In genomic region chr12:53985358-53985899, GRCh38 we compare ENCODE assay signal across 10 cellular contexts. TPM values are rescaled to one million over a fixed set of nuclear protein-coding genes. Genes with fewer than 3 reads are reported as not detected.
DNase-seq lines count a peak whose midpoint lies in the region; ATAC-seq and TF ChIP-seq lines count a peak whose summit lies in the region.
"Had no signal": no experiment of that assay in that cellular context is flagged by ENCODE, and none has a peak within 500 bp of the region (broad histone marks: within the 10 kb centered on the region; RNA-seq: fewer than 3 reads in every experiment).

No MANE protein-coding gene starts in this region.

- H3K36me3 ChIP-seq in PC-3 (ENCODE audit: low read depth, low read length): no peaks in the 10 kb centered on the region
- H3K36me3 ChIP-seq in skeletal muscle tissue (ENCODE audit: control insufficient read depth in 3 of 3, insufficient read depth in 3 of 3, low read length in 3 of 3): no peaks in the 10 kb centered on the region

- DNase-seq in NCI-H1417 (lab: John Stamatoyannopoulos, UW): peak; percentile 72 to 84 (median 83)
- no peak for DNase-seq in NCI-H1417 treated with DMSO at 0.1 percent for 48 hours (lab: John Stamatoyannopoulos, UW)
- DNase-seq in PC-3: no peak
- DNase-seq in fibroblast of mammary gland (ENCODE audit: low read depth): no peak
- DNase-seq in stimulated activated CD4-positive, alpha-beta T cell treated with anti-CD3 and anti-CD28 coated beads, Interleukin-12 subunit alpha, Interleukin-12 subunit beta, amount 100 ng/mL, for 4 hours: no peak

- peak overlapping the region; percentile 86 for H2AFZ ChIP-seq in PC-3 (ENCODE audit: low read length)

- no peaks in the 10 kb centered on the region for H3K9me2 ChIP-seq in PC-3 (replicated peaks; ENCODE audit: low read length)

- peak overlapping the region; percentile 78 for H3K4me2 ChIP-seq in PC-3 (ENCODE audit: low read length)

- no peaks in the 10 kb centered on the region for H3F3A ChIP-seq in PC-3 (ENCODE audit: low read length, unreplicated experiment)

- H3K4me3 ChIP-seq in PC-3 (ENCODE audit: low read length) (peak overlapping the region; percentile 46; the same call in 1 of the 2 replicates), fibroblast of mammary gland (ENCODE audit: control insufficient read depth, low read depth, low read length) (peak overlapping the region; percentile 69), skeletal muscle tissue (ENCODE audit: low read length in 3 of 3) (peak overlapping the region; percentile 87 to 95 (median 91))

- no peaks in the 10 kb centered on the region for H4K20me1 ChIP-seq in PC-3 (ENCODE audit: low read length)

- H3K79me2 ChIP-seq in PC-3 (ENCODE audit: low read length): no peaks in the 10 kb centered on the region

- POLR2A ChIA-PET in PC-3 (lab: Charles Lee; ENCODE audit: unreplicated experiment): no interaction called here

- TF ChIP-seq CTCF in PC-3 (conservative IDR thresholded peaks at IDR 0.05; ENCODE audit: low read depth, low read length) (no peak), fibroblast of mammary gland (conservative IDR thresholded peaks at IDR 0.05; ENCODE audit: control insufficient read depth, insufficient read depth, low read depth, low read length) (no peak)

- BruUV-seq in PC-3 (replicated peaks; lab: Mats Ljungman, UMichigan): no TSS peak

- no peak overlapping the region for H3K9ac ChIP-seq in PC-3 (ENCODE audit: low read length)
- peak overlapping the region; percentile 95 to 97 (median 97) for H3K9ac ChIP-seq in skeletal muscle tissue (ENCODE audit: low read depth in 1 of 3, low read length in 3 of 3)

- no peaks in the 10 kb centered on the region for H3K27me3 ChIP-seq in PC-3 (ENCODE audit: low read length)
- peaks cover 10 to 41% (median 26%) of the 10 kb centered on the region in 3 donors for H3K27me3 ChIP-seq in skeletal muscle tissue (ENCODE audit: control insufficient read depth in 3 of 3, insufficient read depth in 3 of 3, low read length in 3 of 3)

- H3K4me1 ChIP-seq in PC-3 (ENCODE audit: insufficient read depth, low read length): peaks cover 29% of the 10 kb centered on the region
- peaks cover 44 to 80% (median 49%) of the 10 kb centered on the region in 3 donors for H3K4me1 ChIP-seq in skeletal muscle tissue (ENCODE audit: control insufficient read depth in 3 of 3, insufficient read depth in 3 of 3, low read length in 3 of 3)

- ATAC-seq in PC-3 (no peak), GM21619 (IDR thresholded peaks at IDR 0.05; ENCODE audit: unreplicated experiment) (no peak), GM18858 (IDR thresholded peaks at IDR 0.05; ENCODE audit: unreplicated experiment) (no peak)

- intact Hi-C loops in PC-3 (cut with micrococcal nuclease): loop anchor here (5.0 kb wide), 1 partner anchor 43 kb away; no protein-coding TSS in a partner anchor

- CTCF ChIA-PET in PC-3 (lab: Charles Lee): interaction anchor here (0.5 to 1.2 kb wide), 5 partner anchors 11 to 216 kb away, joined by 3 to 8 read pairs (median 3); no protein-coding TSS in a partner anchor

- H3K27ac ChIP-seq in PC-3 (ENCODE audit: low read length) (no peak overlapping the region), skeletal muscle tissue (ENCODE audit: low read depth, low read length) (peak overlapping the region; percentile 100)

- H3K9me3 ChIP-seq in PC-3 (ENCODE audit: low read length) (no peaks in the 10 kb centered on the region), skeletal muscle tissue (ENCODE audit: control insufficient read depth in 3 of 3, low read length in 3 of 3) (no peaks in the 10 kb centered on the region)

RNA-seq across cellular contexts. Expression of gene HOXC10, which starts 0.5 kb away (rescaled TPM):
- total RNA-seq in PC-3 (2014; rRNA removed) (0.69 and 2.9 TPM in 2 replicates), skeletal muscle tissue (3.7 TPM)
- total RNA-seq: pulmonary artery endothelial cell had no signal

RNA-seq across cellular contexts. Expression of gene HOTAIR, which starts 10.7 kb away (rescaled TPM):
- 3.5 and 4.3 TPM in 2 replicates for total RNA-seq in PC-3 (2014; rRNA removed)
- 2.1 TPM for total RNA-seq in skeletal muscle tissue
- total RNA-seq: pulmonary artery endothelial cell had no signal

RNA-seq across cellular contexts. Expression of gene HOXC11, which starts 12.5 kb away (rescaled TPM):
- total RNA-seq in PC-3 (2014; rRNA removed) (0.84 and 1.2 TPM in 2 replicates), skeletal muscle tissue (0.52 TPM)
- total RNA-seq: pulmonary artery endothelial cell had no signal

RNA-seq across cellular contexts. Expression of gene HOXC9, which starts 14.5 kb away (rescaled TPM):
- 1.5 and 1.8 TPM in 2 replicates for total RNA-seq in PC-3 (2014; rRNA removed)
- 4.2 TPM for total RNA-seq in skeletal muscle tissue
- total RNA-seq: pulmonary artery endothelial cell had no signal

RNA-seq across cellular contexts. Expression of gene HOXC8, which starts 23.4 kb away (rescaled TPM):
- total RNA-seq in PC-3 (2014; rRNA removed) (1.1 and 2.4 TPM in 2 replicates), skeletal muscle tissue (0.52 TPM)
- total RNA-seq: A172, pulmonary artery endothelial cell had no signal

Comparison
In these comparisons a context has a peak if more than half of its experiments do, and no peak if none do; other contexts are left out.
1. DNase-seq: peak in NCI-H1417 (3 of 3); none in NCI-H1417 treated with DMSO at 0.1 percent for 48 hours (single experiment), PC-3 (single experiment), fibroblast of mammary gland (single experiment) and stimulated activated CD4-positive, alpha-beta T cell treated with anti-CD3 and anti-CD28 coated beads, Interleukin-12 subunit alpha, Interleukin-12 subunit beta, amount 100 ng/mL, for 4 hours (single experiment).
2. Peak in every context shown above with its lines, with median percentiles within 50 percentile points of each other: H3K4me3 ChIP-seq.